10 cellular contexts compared by ENCODE assay signal in the genomic region with DNA sequence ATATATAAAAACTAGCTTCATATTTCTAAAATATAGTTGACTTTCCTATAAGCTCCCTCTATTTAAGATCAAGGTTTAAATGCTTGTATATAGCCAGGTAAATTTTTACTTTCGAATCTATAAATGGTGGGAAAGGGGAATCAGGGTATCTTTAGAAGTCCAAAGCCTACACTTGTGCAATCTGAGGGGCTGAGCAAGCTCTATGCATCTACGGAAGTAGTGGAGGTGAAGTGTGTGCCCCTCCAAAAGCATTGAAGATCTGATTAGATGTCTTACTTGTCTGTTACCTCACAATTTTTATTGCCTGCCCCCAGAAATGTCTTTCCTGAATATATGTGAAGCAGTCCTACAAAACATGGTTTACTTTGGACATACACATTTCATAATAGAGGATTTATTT. TPM values are rescaled to one million over a fixed set of nuclear protein-coding genes. Genes with fewer than 3 reads are reported as not detected.
A peak's percentile ranks its signal among the peaks of the same experiment; 100 is the strongest.
DNase-seq lines count a peak whose midpoint lies in the region; ATAC-seq, FAIRE-seq and TF ChIP-seq lines count a peak whose summit lies in the region.
"Had no signal": no experiment of that assay in that cellular context is flagged by ENCODE, and none has a peak within 500 bp of the region (broad histone marks: within the 10 kb centered on the region; RNA-seq: fewer than 3 reads in every experiment).

No MANE protein-coding gene starts in this region.

- H3K4me1 ChIP-seq in keratinocyte (ENCODE audit: control insufficient read depth, extremely low read depth, insufficient read depth, low read length) (peaks cover 7% of the 10 kb centered on the region), suprapubic skin (peaks cover 40% of the 10 kb centered on the region)

- DNase-seq in activated CD8-positive, alpha-beta memory T cell treated with anti-CD3 and anti-CD28 coated beads, Interleukin-2, amount 10 ng/mL, durations not matched to agents 7 days and 5 days = no peak
- no peak for DNase-seq in activated CD8-positive, alpha-beta memory T cell treated with anti-CD3 and anti-CD28 coated beads for 24 hours
- DNase-seq in activated B cell treated with CpG ODN at 0.5 μM for 24 hours (no peak), keratinocyte (ENCODE audit: low read depth, low spot score) (no peak), suprapubic skin (ENCODE audit: low spot score in 2 of 2) (no peak), retina (no peak), NCI-H1930 (lab: John Stamatoyannopoulos, UW) (no peak), foreskin melanocyte (no peak)
- DNase-seq: NCI-H1417 treated with DMSO at 0.1 percent for 48 hours had no signal

- intact Hi-C loops in activated B cell treated with CpG ODN at 0.5 μM for 24 hours (cut with micrococcal nuclease) = loop anchor here (5.0 to 10.0 kb wide), 8 partner anchors 650 to 1598 kb away; partner anchors contain the start of genes CDK14, CLDN12, FAM133B and FZD1

- no peak for TF ChIP-seq CTCF in activated B cell treated with CpG ODN at 0.5 μM for 24 hours (IDR thresholded peaks at IDR 0.05)
- no peak for TF ChIP-seq CTCF in keratinocyte (optimal IDR thresholded peaks at IDR 0.05 in 1 of 3, IDR thresholded peaks at IDR 0.05 in 1 of 3, conservative IDR thresholded peaks at IDR 0.05 in 1 of 3; ENCODE audit: extremely low read depth in 1 of 3, insufficient read depth in 2 of 3, low read length in 3 of 3)
- TF ChIP-seq CTCF in suprapubic skin (IDR thresholded peaks at IDR 0.05) = no peak

- no peaks in the 10 kb centered on the region for H3K27me3 Mint-ChIP-seq in activated CD8-positive, alpha-beta memory T cell treated with anti-CD3 and anti-CD28 coated beads, Interleukin-2, amount 10 ng/mL, durations not matched to agents 7 days and 5 days
- no peaks in the 10 kb centered on the region for H3K27me3 Mint-ChIP-seq in activated B cell treated with CpG ODN at 0.5 μM for 24 hours

- no peaks in the 10 kb centered on the region for H3K9me1 ChIP-seq in keratinocyte (ENCODE audit: control insufficient read depth, extremely low read depth, insufficient read depth, low read length)

- POLR2A ChIA-PET in activated B cell treated with CpG ODN at 0.5 μM for 24 hours (lab: Charles Lee) = interaction anchor here (2.5 to 3.8 kb wide), 2 partner anchors 62 to 506 kb away, joined by 18 to 26 read pairs; partner anchors contain the start of genes GATAD1 and MTERF1

- H3K4me1 Mint-ChIP-seq in activated CD8-positive, alpha-beta memory T cell treated with anti-CD3 and anti-CD28 coated beads, Interleukin-2, amount 10 ng/mL, durations not matched to agents 7 days and 5 days = peaks cover 32% of the 10 kb centered on the region
- H3K4me1 Mint-ChIP-seq in activated B cell treated with CpG ODN at 0.5 μM for 24 hours = peaks cover 52% of the 10 kb centered on the region

- no peak overlapping the region for H3K27ac Mint-ChIP-seq in activated CD8-positive, alpha-beta memory T cell treated with anti-CD3 and anti-CD28 coated beads, Interleukin-2, amount 10 ng/mL, durations not matched to agents 7 days and 5 days
- H3K27ac Mint-ChIP-seq in activated B cell treated with CpG ODN at 0.5 μM for 24 hours = peak overlapping the region; percentile 66

- dilution Hi-C loops in keratinocyte (cut with MboI; ENCODE audit: extremely low pct_ligation_motif_present, low sequenced_read_pairs) = no loop called here

- no peaks in the 10 kb centered on the region for H4K20me1 ChIP-seq in keratinocyte (ENCODE audit: control insufficient read depth, extremely low read depth, insufficient read depth, low read length)

- no peak overlapping the region for H3K9ac ChIP-seq in keratinocyte (ENCODE audit: control insufficient read depth, extremely low read depth, insufficient read depth, low read length)

- H3K4me2 ChIP-seq in keratinocyte (ENCODE audit: control insufficient read depth, extremely low read depth, insufficient read depth, low read depth, low read length) = peak overlapping the region; percentile 94

- no peak overlapping the region for H2AFZ ChIP-seq in keratinocyte (ENCODE audit: control insufficient read depth, low read length)

- TF ChIP-seq EP300 in suprapubic skin (IDR thresholded peaks at IDR 0.05) = no peak

- ATAC-seq in activated CD8-positive, alpha-beta memory T cell treated with anti-CD3 and anti-CD28 coated beads, Interleukin-2, amount 10 ng/mL, durations not matched to agents 7 days and 5 days = no peak
- ATAC-seq in activated B cell treated with CpG ODN at 0.5 μM for 24 hours (ENCODE audit: low read depth) = no peak

- no peak for TF ChIP-seq POLR2A in suprapubic skin (IDR thresholded peaks at IDR 0.05)

- H3K27ac ChIP-seq in keratinocyte (ENCODE audit: control insufficient read depth, insufficient read depth, low read length) (no peak overlapping the region), suprapubic skin (no peak overlapping the region)

- WGBS in suprapubic skin = 47% methylated on average over 2 of the region's 2 CpGs

- peak overlapping the region; percentile 38 to 94 (median 60) for H3K4me3 ChIP-seq in keratinocyte (ENCODE audit: control insufficient read depth in 2 of 3, extremely low read depth in 1 of 3, insufficient read depth in 2 of 3, low read depth in 1 of 3, low read length in 3 of 3)
- peak overlapping the region; percentile 89 for H3K4me3 ChIP-seq in suprapubic skin

- H3K27me3 ChIP-seq in keratinocyte (ENCODE audit: control insufficient read depth, extremely low read depth, insufficient read depth, low read length) (no peaks in the 10 kb centered on the region), suprapubic skin (no peaks in the 10 kb centered on the region)

- H3K9me3 ChIP-seq in keratinocyte (ENCODE audit: control insufficient read depth, low read depth, low read length) (no peaks in the 10 kb centered on the region), suprapubic skin (no peaks in the 10 kb centered on the region)

- H3K79me2 ChIP-seq in keratinocyte (ENCODE audit: control insufficient read depth, insufficient read depth, low read length) = peaks cover 47% of the 10 kb centered on the region

- no peak for FAIRE-seq in keratinocyte (lab: Jason Lieb, UNC)
- FAIRE-seq: D721Med had no signal

- H3K36me3 ChIP-seq in keratinocyte (ENCODE audit: control insufficient read depth in 2 of 2, extremely low read depth in 1 of 2, insufficient read depth in 2 of 2, low read length in 2 of 2) (no peaks in the 10 kb centered on the region), suprapubic skin (no peaks in the 10 kb centered on the region)

- CTCF ChIA-PET in activated CD8-positive, alpha-beta memory T cell treated with anti-CD3 and anti-CD28 coated beads, Interleukin-2, amount 10 ng/mL, durations not matched to agents 7 days and 5 days (lab: Charles Lee) = interaction anchor here (1.8 to 1.9 kb wide), 2 partner anchors 61 to 506 kb away, joined by 4 to 7 read pairs; no protein-coding TSS in a partner anchor
- CTCF ChIA-PET in activated B cell treated with CpG ODN at 0.5 μM for 24 hours (lab: Charles Lee) = interaction anchor here (0.6 kb wide), 1 partner anchor 31 kb away, joined by 3 read pairs; no protein-coding TSS in a partner anchor

- peaks cover 3% of the 10 kb centered on the region for H3K36me3 Mint-ChIP-seq in activated CD8-positive, alpha-beta memory T cell treated with anti-CD3 and anti-CD28 coated beads, Interleukin-2, amount 10 ng/mL, durations not matched to agents 7 days and 5 days
- H3K36me3 Mint-ChIP-seq in activated B cell treated with CpG ODN at 0.5 μM for 24 hours (ENCODE audit: low read depth) = peaks cover 10% of the 10 kb centered on the region

- H3K4me3 Mint-ChIP-seq in activated CD8-positive, alpha-beta memory T cell treated with anti-CD3 and anti-CD28 coated beads, Interleukin-2, amount 10 ng/mL, durations not matched to agents 7 days and 5 days = peak overlapping the region; percentile 87
- no peak overlapping the region for H3K4me3 Mint-ChIP-seq in activated B cell treated with CpG ODN at 0.5 μM for 24 hours

- H3K9me3 Mint-ChIP-seq in activated CD8-positive, alpha-beta memory T cell treated with anti-CD3 and anti-CD28 coated beads, Interleukin-2, amount 10 ng/mL, durations not matched to agents 7 days and 5 days (ENCODE audit: low read depth) = no peaks in the 10 kb centered on the region
- no peaks in the 10 kb centered on the region for H3K9me3 Mint-ChIP-seq in activated B cell treated with CpG ODN at 0.5 μM for 24 hours

RNA-seq across cellular contexts. Expression of gene AKAP9, which starts 1.6 kb away (rescaled TPM):
- total RNA-seq in activated CD8-positive, alpha-beta memory T cell treated with anti-CD3 and anti-CD28 coated beads, Interleukin-2, amount 10 ng/mL, durations not matched to agents 7 days and 5 days = 10 to 100 TPM; 35.1 to 38.4 TPM
- total RNA-seq in activated B cell treated with CpG ODN at 0.5 μM for 24 hours (54.4 and 58.4 TPM in 2 replicates), suprapubic skin (100 to 1,000 TPM in 1 of 4 donors, 10 to 100 TPM in 3; 49.4 to 192 (median 68.0) TPM)
- 8.8 to 19.0 TPM (median 15.2 TPM) in 3 replicates for polyA plus RNA-seq in keratinocyte
- polyA plus RNA-seq in keratinocyte (2011; ENCODE audit: low read depth) = 162 TPM
- polyA plus RNA-seq in keratinocyte (2011; cell fraction: cytosol; rRNA removed) = 1.9 and 5.1 TPM in 2 replicates
- 27.6 and 43.4 TPM in 2 replicates for polyA plus RNA-seq in keratinocyte (2011; cell fraction: nucleus; rRNA removed)
- polyA plus RNA-seq in keratinocyte (2012; ENCODE audit: low replicate concordance) = 13.6 and 15.8 TPM in 2 replicates
- polyA minus RNA-seq in keratinocyte = 2.3 to 33.4 TPM (median 13.7 TPM) in 3 replicates
- 5.6 TPM for polyA minus RNA-seq in keratinocyte (2011; cell fraction: cytosol; rRNA and poly(A)+ RNA removed)
- 41.0 and 74.7 TPM in 2 replicates for polyA minus RNA-seq in keratinocyte (2011; cell fraction: nucleus; rRNA and poly(A)+ RNA removed)
